ENCODE assay signal across 11 cellular contexts in genomic region chr16:88978608-88979346, GRCh38. TPM values are rescaled to one million over a fixed set of nuclear protein-coding genes. Genes with fewer than 3 reads are reported as not detected.
A peak's percentile ranks its signal among the peaks of the same experiment; 100 is the strongest.
DNase-seq lines count a peak whose midpoint lies in the region; ATAC-seq, FAIRE-seq and TF ChIP-seq lines count a peak whose summit lies in the region.
"Had no signal": no experiment of that assay in that cellular context is flagged by ENCODE, and none has a peak within 500 bp of the region (broad histone marks: within the 10 kb centered on the region; RNA-seq: fewer than 3 reads in every experiment).

No MANE protein-coding gene starts in this region.

- no peak for FAIRE-seq in HTR-8/SVneo (lab: Jason Lieb, UNC)

- BruUV-seq in PC-3 (replicated peaks; lab: Mats Ljungman, UMichigan), result no TSS peak

- H3K27me3 ChIP-seq in naive thymus-derived CD4-positive, alpha-beta T cell (ENCODE audit: control insufficient read depth in 2 of 2, insufficient read depth in 2 of 2, low read length in 2 of 2), result peaks cover 0 to 6% of the 10 kb centered on the region in 2 donors
- H3K27me3 ChIP-seq in PC-3 (ENCODE audit: low read length), result no peaks in the 10 kb centered on the region

- H3K4me3 Mint-ChIP-seq in naive thymus-derived CD4-positive, alpha-beta T cell, result no peak overlapping the region
- H3K4me3 Mint-ChIP-seq: stimulated activated naive CD8-positive, alpha-beta T cell treated with anti-CD3 and anti-CD28 coated beads, Interleukin-15, Interleukin-2, amounts not matched to agents 100 ng/mL and 50 ng/mL, for 24 hours had no signal

- DNase-seq in NOMO-1 treated with dmso at 0.1 percent for 144 hours (lab: John Stamatoyannopoulos, UW; ENCODE audit: unreplicated experiment), result peak; percentile 75
- no peak for DNase-seq in naive thymus-derived CD4-positive, alpha-beta T cell
- no peak for DNase-seq in PC-3
- DNase-seq in HTR-8/SVneo (ENCODE audit: insufficient read length, low spot score), result no peak
- no peak for DNase-seq in middle frontal gyrus (ENCODE audit: extremely low spot score, low spot score)
- no peak for DNase-seq in effector CD8-positive, alpha-beta T cell (lab: John Stamatoyannopoulos, UW)
- DNase-seq: activated T-cell treated with anti-CD3 and anti-CD28 coated beads, Interleukin-2, amount 50 U/mL, for 1 hour; PC-9 had no signal

- H3K9ac ChIP-seq in PC-3 (ENCODE audit: low read length), result no peak overlapping the region

- no peaks in the 10 kb centered on the region for H3K9me3 ChIP-seq in naive thymus-derived CD4-positive, alpha-beta T cell (ENCODE audit: control insufficient read depth in 2 of 3, low read length in 3 of 3)
- no peaks in the 10 kb centered on the region for H3K9me3 ChIP-seq in PC-3 (ENCODE audit: low read length)

- H3K36me3 Mint-ChIP-seq in naive thymus-derived CD4-positive, alpha-beta T cell, result no peaks in the 10 kb centered on the region

- no peak overlapping the region for H3K27ac ChIP-seq in naive thymus-derived CD4-positive, alpha-beta T cell (ENCODE audit: low read depth, low read length)
- H3K27ac ChIP-seq in PC-3 (ENCODE audit: low read length), result no peak overlapping the region
- H3K27ac ChIP-seq: PC-9 had no signal

- no peaks in the 10 kb centered on the region for H3F3A ChIP-seq in PC-3 (ENCODE audit: low read length, unreplicated experiment)

- peaks cover 0 to 4% of the 10 kb centered on the region in 2 donors for H3K4me1 ChIP-seq in naive thymus-derived CD4-positive, alpha-beta T cell (ENCODE audit: control insufficient read depth in 2 of 2, insufficient read depth in 2 of 2, low read length in 2 of 2)
- no peaks in the 10 kb centered on the region for H3K4me1 ChIP-seq in PC-3 (ENCODE audit: insufficient read depth, low read length)

- H3K27me3 Mint-ChIP-seq in naive thymus-derived CD4-positive, alpha-beta T cell, result peaks cover 10 to 32% (median 20%) of the 10 kb centered on the region in 5 donors

- TF ChIP-seq POLR2A in GM18526 (IDR thresholded peaks at IDR 0.05; ENCODE audit: extremely low read depth, insufficient read length), result peak; percentile 48

- peaks cover 0 to 3% (median 0%) of the 10 kb centered on the region in 11 donors for H3K9me3 Mint-ChIP-seq in naive thymus-derived CD4-positive, alpha-beta T cell
- H3K9me3 Mint-ChIP-seq: stimulated activated naive CD8-positive, alpha-beta T cell treated with anti-CD3 and anti-CD28 coated beads, Interleukin-15, Interleukin-2, amounts not matched to agents 100 ng/mL and 50 ng/mL, for 24 hours had no signal

- intact Hi-C loops in naive thymus-derived CD4-positive, alpha-beta T cell (cut with micrococcal nuclease), result no loop called here
- intact Hi-C loops in PC-3 (cut with micrococcal nuclease), result no loop called here

- H2AFZ ChIP-seq in PC-3 (ENCODE audit: low read length), result no peak overlapping the region
- H2AFZ ChIP-seq: PC-9 had no signal

- TF ChIP-seq CTCF in PC-3 (conservative IDR thresholded peaks at IDR 0.05; ENCODE audit: low read depth, low read length), result no peak

- H3K27ac Mint-ChIP-seq in naive thymus-derived CD4-positive, alpha-beta T cell, result no peak overlapping the region
- H3K27ac Mint-ChIP-seq: stimulated activated naive CD8-positive, alpha-beta T cell treated with anti-CD3 and anti-CD28 coated beads, Interleukin-15, Interleukin-2, amounts not matched to agents 100 ng/mL and 50 ng/mL, for 24 hours had no signal

- peaks cover 0 to 16% (median 0%) of the 10 kb centered on the region in 7 donors for H3K4me1 Mint-ChIP-seq in naive thymus-derived CD4-positive, alpha-beta T cell

- no peaks in the 10 kb centered on the region for H3K36me3 ChIP-seq in naive thymus-derived CD4-positive, alpha-beta T cell (ENCODE audit: control insufficient read depth in 2 of 3, insufficient read depth in 3 of 3, low read length in 3 of 3)
- H3K36me3 ChIP-seq in PC-3 (ENCODE audit: low read depth, low read length), result no peaks in the 10 kb centered on the region

- H3K4me3 ChIP-seq in naive thymus-derived CD4-positive, alpha-beta T cell (ENCODE audit: low read length), result no peak overlapping the region
- H3K4me3 ChIP-seq in PC-3 (ENCODE audit: low read length), result no peak overlapping the region
- H3K4me3 ChIP-seq: PC-9 had no signal

- POLR2A ChIA-PET in naive thymus-derived CD4-positive, alpha-beta T cell (lab: Charles Lee), result no interaction called here
- POLR2A ChIA-PET in PC-3 (lab: Charles Lee; ENCODE audit: unreplicated experiment), result no interaction called here

- no peaks in the 10 kb centered on the region for H4K20me1 ChIP-seq in PC-3 (ENCODE audit: low read length)

- ATAC-seq in HG02642 (IDR thresholded peaks at IDR 0.05; ENCODE audit: poor library complexity, unreplicated experiment) (peak; percentile 39), PC-3 (no peak)
- ATAC-seq in naive thymus-derived CD4-positive, alpha-beta T cell, result peak; percentile 50

- no peaks in the 10 kb centered on the region for H3K79me2 ChIP-seq in PC-3 (ENCODE audit: low read length)

- CTCF ChIA-PET in naive thymus-derived CD4-positive, alpha-beta T cell (lab: Charles Lee), result no interaction called here
- CTCF ChIA-PET in PC-3 (lab: Charles Lee), result no interaction called here

- H3K4me2 ChIP-seq in PC-3 (ENCODE audit: low read length), result no peak overlapping the region
- H3K4me2 ChIP-seq: PC-9 had no signal

- no peaks in the 10 kb centered on the region for H3K9me2 ChIP-seq in PC-3 (replicated peaks; ENCODE audit: low read length)

RNA-seq across cellular contexts. Expression of gene CBFA2T3, which starts 1.8 kb away (rescaled TPM):
- total RNA-seq in naive thymus-derived CD4-positive, alpha-beta T cell, result 10 to 100 TPM in 1 of 5 experiments, 1 to 10 TPM in 1, under 1 TPM in 2, not detected in 1; 0.14 to 25.2 (median 3.2) TPM
- polyA plus RNA-seq in naive thymus-derived CD4-positive, alpha-beta T cell, result under 1 TPM; 0.17 to 0.26 TPM
- not detected in 2 replicates for total RNA-seq in PC-3 (2014; rRNA removed)
